In genomic region chr16:66935319-66936011, GRCh38 we compare ENCODE assay signal across 8 cellular contexts. TPM values are rescaled to one million over a fixed set of nuclear protein-coding genes. Genes with fewer than 3 reads are reported as not detected.
DNase-seq lines count a peak whose midpoint lies in the region; FAIRE-seq and TF ChIP-seq lines count a peak whose summit lies in the region.

Gene CES2 (plus strand): TSS chr16:66935516. CDS start chr16:66935636, 120 bp downstream.

- H3K9me3 ChIP-seq in H1 (ENCODE audit: insufficient read depth in 2 of 2, low read depth in 1 of 2, low read length in 1 of 2) (no peaks in the 10 kb centered on the region), mesenchymal stem cell (ENCODE audit: control insufficient read depth, low read length) (no peaks in the 10 kb centered on the region)

- H4K20me1 ChIP-seq in H1 (replicated peaks in 1 of 2; ENCODE audit: control insufficient read depth in 1 of 2, insufficient read depth in 2 of 2, low read length in 2 of 2), result peaks cover 2 to 9% of the 10 kb centered on the region in 2 experiments

- H3K4me1 ChIP-seq in H1 (replicated peaks in 1 of 4; ENCODE audit: control insufficient read depth in 3 of 4, insufficient read depth in 4 of 4, low read length in 3 of 4), result peaks cover 0 to 9% (median 5%) of the 10 kb centered on the region in 4 experiments; a peak in 4 of 7 replicates
- H3K4me1 ChIP-seq in mesenchymal stem cell (ENCODE audit: control insufficient read depth, insufficient read depth, low read depth, low read length), result peaks cover 25% of the 10 kb centered on the region

- H3K36me3 ChIP-seq in H1 (ENCODE audit: control insufficient read depth in 2 of 4, insufficient read depth in 4 of 4, low read length in 3 of 4) (peaks cover 0 to 3% (median under 1%) of the 10 kb centered on the region in 4 experiments; a peak in 2 of 8 replicates), mesenchymal stem cell (ENCODE audit: control insufficient read depth in 1 of 2, insufficient read depth in 2 of 2, low read depth in 1 of 2, low read length in 2 of 2) (peaks cover 41 to 52% of the 10 kb centered on the region in 2 experiments)

- TF ChIP-seq EP300 in H1 (IDR thresholded peaks at IDR 0.05; ENCODE audit: borderline replicate concordance in 1 of 2, low read depth in 2 of 2, low read length in 2 of 2), result no peak

- no peaks in the 10 kb centered on the region for H3K9me3 Mint-ChIP-seq in type B pancreatic cell

- peaks cover 8% of the 10 kb centered on the region for H3K36me3 Mint-ChIP-seq in type B pancreatic cell

- H3K23me2 ChIP-seq in H1 (ENCODE audit: low read depth, low read length), result peaks cover 15% of the 10 kb centered on the region; the same call in 1 of the 2 replicates

- FAIRE-seq in H1 (lab: Jason Lieb, UNC), result no peak

- H2BK5ac ChIP-seq in H1 (ENCODE audit: low read depth, low read length) (no peak within 1 kb of the TSS), mesenchymal stem cell (ENCODE audit: low read depth, low read length, poor library complexity, severe bottlenecking) (no peak within 1 kb of the TSS)

- no peak for TF ChIP-seq POLR2A in H1 (IDR thresholded peaks at IDR 0.05; ENCODE audit: control extremely low read depth in 1 of 2, low read depth in 2 of 2, low read length in 2 of 2)

- no peaks in the 10 kb centered on the region; a peak in 1 of 4 replicates for H3K79me2 ChIP-seq in H1 (ENCODE audit: control insufficient read depth in 1 of 2, insufficient read depth in 2 of 2, low read length in 2 of 2)

- H3K4me1 Mint-ChIP-seq in type B pancreatic cell (ENCODE audit: unreplicated experiment), result peaks cover 30% of the 10 kb centered on the region

- CTCF ChIA-PET in H1 (lab: Charles Lee; ENCODE audit: partially characterized antibody), result interaction anchor here (1.0 to 3.2 kb wide), 3 partner anchors 10 to 43 kb away, joined by 3 to 10 read pairs (median 3); no protein-coding TSS in a partner anchor

- H4K5ac ChIP-seq in H1 (ENCODE audit: insufficient read length, low read depth, low read length), result no peak within 1 kb of the TSS

- WGBS in H1 (ENCODE audit: extremely low coverage in 1 of 2, insufficient coverage in 1 of 2, insufficient read length in 1 of 2, insufficient replicate concordance in 2 of 2, low coverage in 1 of 2, low lambda C conversion rate in 2 of 2, missing lambda C conversion rate in 1 of 2), 2 experiments, result 67% methylated on average over 33 of the region's 44 CpGs; no CpG with 5 or more reads in 1 of the 2 experiments
- 72% methylated on average over 40 of the region's 44 CpGs for WGBS in mesenchymal stem cell

- H3K4me3 ChIP-seq in H1 (ENCODE audit: extremely low read depth in 1 of 4, insufficient read depth in 2 of 4, low read depth in 3 of 4, low read length in 4 of 4) (peak within 1 kb of the TSS; percentile 79 to 92 (median 90)), mesenchymal stem cell (ENCODE audit: insufficient read depth in 1 of 2, low read depth in 1 of 2, low read length in 2 of 2) (peak within 1 kb of the TSS; percentile 94 to 99)

- H2BK15ac ChIP-seq in H1 (ENCODE audit: low read length) (no peak within 1 kb of the TSS), mesenchymal stem cell (ENCODE audit: low read depth, poor library complexity, severe bottlenecking) (peak within 1 kb of the TSS; percentile 52)

- H3K4ac ChIP-seq in H1 (replicated peaks; ENCODE audit: insufficient read length, low read depth, low read length) (peak within 1 kb of the TSS; percentile 91), mesenchymal stem cell (ENCODE audit: low read depth in 1 of 2, low read length in 2 of 2) (peak within 1 kb of the TSS; percentile 90 to 96)

- POLR2A ChIA-PET in H1 (lab: Charles Lee; ENCODE audit: partially characterized antibody), result interaction anchor here (1.2 to 1.8 kb wide), 3 partner anchors 10 to 55 kb away, joined by 3 to 5 read pairs (median 3); partner anchors contain the start of gene PDP2

- H3K27me3 ChIP-seq in H1 (replicated peaks in 1 of 4; ENCODE audit: control insufficient read depth in 3 of 4, extremely low read depth in 1 of 4, insufficient read depth in 3 of 4, low read length in 3 of 4) (peaks cover 0 to 9% (median 6%) of the 10 kb centered on the region in 4 experiments; a peak in 4 of 7 replicates), mesenchymal stem cell (ENCODE audit: control insufficient read depth in 1 of 2, insufficient read depth in 1 of 2, low read length in 2 of 2) (no peaks in the 10 kb centered on the region)

- H3K79me1 ChIP-seq in H1 (ENCODE audit: low read depth, low read length) (peaks cover 2% of the 10 kb centered on the region; the same call in 1 of the 2 replicates), mesenchymal stem cell (replicated peaks; ENCODE audit: low read length, poor library complexity, severe bottlenecking) (peaks cover 41% of the 10 kb centered on the region)

- peak within 1 kb of the TSS; percentile 97 for H3K4me3 Mint-ChIP-seq in type B pancreatic cell

- TF ChIP-seq CTCF in H1 (IDR thresholded peaks at IDR 0.05; ENCODE audit: control extremely low read depth in 1 of 3, insufficient read depth in 1 of 3, low read depth in 1 of 3, low read length in 3 of 3) (no peak), type B pancreatic cell (conservative IDR thresholded peaks at IDR 0.05) (no peak)

- H2AK5ac ChIP-seq in H1 (ENCODE audit: low read depth, low read length) (no peak within 1 kb of the TSS; the same call in 1 of the 2 replicates), mesenchymal stem cell (ENCODE audit: low read length, severe bottlenecking) (no peak within 1 kb of the TSS)

- H2BK20ac ChIP-seq in H1 (ENCODE audit: low read length), result no peak within 1 kb of the TSS

- no peaks in the 10 kb centered on the region for H3K27me3 Mint-ChIP-seq in type B pancreatic cell

- no peak for TF ChIP-seq RAD21 in H1 (IDR thresholded peaks at IDR 0.05 in 1 of 2, conservative IDR thresholded peaks at IDR 0.05 in 1 of 2; ENCODE audit: low read depth in 2 of 2, low read length in 2 of 2)

- peak within 1 kb of the TSS; percentile 77; the same call in 1 of the 2 replicates for H2AFZ ChIP-seq in H1 (ENCODE audit: low read length)
- H2AFZ ChIP-seq in mesenchymal stem cell (ENCODE audit: low read depth, low read length), result peak within 1 kb of the TSS; percentile 33

- peak within 1 kb of the TSS; percentile 89 to 99 for H3K4me2 ChIP-seq in H1 (ENCODE audit: insufficient read depth in 1 of 2, low read depth in 2 of 2, low read length in 2 of 2)
- peak within 1 kb of the TSS; percentile 65 for H3K4me2 ChIP-seq in mesenchymal stem cell (ENCODE audit: low read length, poor library complexity, severe bottlenecking)

- H3K14ac ChIP-seq in H1 (ENCODE audit: insufficient read length), result no peak within 1 kb of the TSS
- H3K14ac ChIP-seq in mesenchymal stem cell (ENCODE audit: low read length in 2 of 2), result peak within 1 kb of the TSS in 1 of 2 experiments; percentile 98

- H3K18ac ChIP-seq in H1 (ENCODE audit: extremely low read depth, low read length) (peak within 1 kb of the TSS; percentile 95), mesenchymal stem cell (ENCODE audit: low read depth in 1 of 2, low read length in 2 of 2) (peak within 1 kb of the TSS; percentile 98)

- peak within 1 kb of the TSS; percentile 60 for H4K91ac ChIP-seq in H1 (replicated peaks; ENCODE audit: insufficient read length, low read length)
- peak within 1 kb of the TSS; percentile 91 for H4K91ac ChIP-seq in mesenchymal stem cell (ENCODE audit: low read length)

- H3K56ac ChIP-seq in H1 (replicated peaks; ENCODE audit: insufficient read length, low read depth, low read length), result no peak within 1 kb of the TSS

- H3K9ac ChIP-seq in H1 (replicated peaks in 1 of 4; ENCODE audit: extremely low read depth in 1 of 4, low read depth in 3 of 4, low read length in 3 of 4) (peak within 1 kb of the TSS; percentile 42 to 78 (median 60)), mesenchymal stem cell (ENCODE audit: low read length) (peak within 1 kb of the TSS; percentile 100)

- H4K8ac ChIP-seq in H1 (ENCODE audit: extremely low read depth, insufficient read depth, low read length) (peak within 1 kb of the TSS; percentile 22; the same call in 1 of the 2 replicates), mesenchymal stem cell (ENCODE audit: low read length) (peak within 1 kb of the TSS; percentile 96)

- no peak within 1 kb of the TSS for H3K27ac ChIP-seq in H1 (ENCODE audit: low read depth, low read length)
- H3K27ac ChIP-seq in mesenchymal stem cell (ENCODE audit: low read length, poor library complexity, severe bottlenecking), result peak within 1 kb of the TSS; percentile 74

- H2BK120ac ChIP-seq in H1 (replicated peaks; ENCODE audit: low read depth, low read length) (no peak within 1 kb of the TSS), mesenchymal stem cell (ENCODE audit: low read depth, low read length) (peak within 1 kb of the TSS; percentile 69)

- peak; percentile 86 for DNase-seq in GM03348 (ENCODE audit: low spot score)
- peak; percentile 76 for DNase-seq in RKO (ENCODE audit: low spot score)
- no peak for DNase-seq in H1 (ENCODE audit: low read depth in 1 of 2, low spot score in 2 of 2)
- peak; percentile 30 for DNase-seq in mesenchymal stem cell
- DNase-seq in type B pancreatic cell (ENCODE audit: extremely low spot score, unreplicated experiment), result no peak
- DNase-seq in NCI-H1694 (lab: John Stamatoyannopoulos, UW), result no peak
- DNase-seq in NOMO-1 treated with dmso at 0.1 percent for 144 hours (lab: John Stamatoyannopoulos, UW; ENCODE audit: unreplicated experiment), result no peak
- no peak for DNase-seq in OCI-M1 (lab: John Stamatoyannopoulos, UW)

- H3K23ac ChIP-seq in H1 (ENCODE audit: insufficient read length) (no peak within 1 kb of the TSS), mesenchymal stem cell (ENCODE audit: low read length in 2 of 2) (peak within 1 kb of the TSS in 1 of 2 experiments; percentile 70)

- H3K27ac Mint-ChIP-seq in type B pancreatic cell, result peak within 1 kb of the TSS; percentile 91

- H2BK12ac ChIP-seq in H1 (ENCODE audit: low read depth, low read length) (peak within 1 kb of the TSS; percentile 84; the same call in 1 of the 2 replicates), mesenchymal stem cell (ENCODE audit: low read length in 2 of 2) (peak within 1 kb of the TSS in 1 of 2 experiments; percentile 83)

TF ChIP-seq in H1, 55 proteins besides CTCF, POLR2A, EP300 and RAD21 (continues in another document):
- TF ChIP-seq CBX8 (IDR thresholded peaks at IDR 0.05; ENCODE audit: borderline replicate concordance, low read depth, low read length), result no peak

RNA-seq across cellular contexts. Expression of gene CES2, which starts in this region (rescaled TPM):
- total RNA-seq in H1 (2021; fragmentation: NEBNext Ultra II Directional; extraction: Animal tissue kit (Norgen Biotek cat#: 25700)), result 14.4 and 14.7 TPM in 2 replicates
- 8.6 and 16.8 TPM in 2 replicates for polyA plus RNA-seq in H1 (2011; rRNA removed)
- 12.2 TPM for polyA plus RNA-seq in H1 (2011; cell fraction: cytosol; rRNA removed)
- 34.5 TPM for polyA plus RNA-seq in H1 (2011; cell fraction: nucleus; rRNA removed)
- 12.3 to 15.9 TPM (median 14.2 TPM) in 4 replicates for polyA plus RNA-seq in H1 (2012, experiment 1 of 2)
- 10.4 TPM for polyA plus RNA-seq in H1 (2012, experiment 2 of 2)
- polyA plus RNA-seq in H1 (2013, experiment 1 of 2), result 14.2 TPM
- polyA plus RNA-seq in H1 (2013, experiment 2 of 2), result 12.1 TPM
- polyA minus RNA-seq in H1 (2011; rRNA and poly(A)+ RNA removed), result 16.0 and 19.1 TPM in 2 replicates
- 9.0 TPM for polyA minus RNA-seq in H1 (2011; cell fraction: cytosol; rRNA and poly(A)+ RNA removed)
- polyA minus RNA-seq in H1 (2011; cell fraction: nucleus; rRNA and poly(A)+ RNA removed), result 33.8 TPM
- 27.4 TPM for polyA plus RNA-seq in mesenchymal stem cell (2013, experiment 1 of 2)
- 27.4 TPM for polyA plus RNA-seq in mesenchymal stem cell (2013, experiment 2 of 2)
- total RNA-seq in type B pancreatic cell (ENCODE audit: low replicate concordance), result 44.9 and 54.1 TPM in 2 replicates

Comparison
In these comparisons a context has a peak if more than half of its experiments do, and no peak if none do; other contexts are left out.
1. DNase-seq: peak in GM03348 (single experiment), RKO (single experiment) and mesenchymal stem cell (single experiment); none in H1 (0 of 2), type B pancreatic cell (single experiment), NCI-H1694 (single experiment), NOMO-1 treated with dmso at 0.1 percent for 144 hours (single experiment) and OCI-M1 (single experiment).